In the genomic region with DNA sequence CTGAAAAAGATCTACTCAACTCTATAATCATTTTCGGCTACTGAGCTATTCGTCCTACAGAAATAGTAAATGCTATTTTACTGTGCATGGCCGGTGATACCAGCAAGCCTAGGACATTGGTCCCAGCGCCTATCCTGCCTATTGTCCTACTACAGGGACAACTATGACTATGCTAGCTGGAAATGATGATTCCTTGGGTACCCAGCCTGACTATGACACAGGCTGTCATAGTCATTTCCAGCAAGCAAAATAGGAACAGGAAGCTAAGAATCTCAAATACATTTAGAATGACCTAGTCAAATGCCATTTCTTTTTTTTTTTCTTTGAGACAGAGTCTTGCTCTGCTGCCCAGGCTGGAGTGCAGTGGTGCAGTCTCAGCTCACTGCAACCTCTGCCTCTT, we compare ENCODE assay signal across 27 cellular contexts.
"Had no signal": no experiment of that assay in that cellular context is flagged by ENCODE, and none has a peak within 500 bp of the region (broad histone marks: within the 10 kb centered on the region; RNA-seq: fewer than 3 reads in every experiment).

No MANE protein-coding gene starts in this region.

- H3K27me3 ChIP-seq: adrenal gland, breast epithelium had no signal

- H3K36me3 ChIP-seq: adrenal gland, breast epithelium had no signal

- H3K4me2 ChIP-seq: PC-9 had no signal

- ATAC-seq: activated CD8-positive, alpha-beta T cell treated with anti-CD3 and anti-CD28 coated beads, Interleukin-2, amount 10 ng/mL, durations not matched to agents 7 days and 5 days; K562; T-helper 17 cell; WTC11 had no signal

- H3K9me3 ChIP-seq: adrenal gland, breast epithelium had no signal

- DNase-seq: activated CD4-positive, alpha-beta T cell treated with anti-CD3 and anti-CD28 coated beads for 48 hours; activated CD4-positive, alpha-beta T cell treated with anti-CD3 and anti-CD28 coated beads, Interleukin-2, amount 50 U/mL, for 4 hours; activated CD4-positive, CD25-positive, alpha-beta regulatory T cell treated with anti-CD3 and anti-CD28 coated beads, Interleukin-2, amount 50 U/mL, for 72 hours; activated CD8-positive, alpha-beta memory T cell treated with anti-CD3 and anti-CD28 coated beads, Interleukin-2, amount 50 U/mL, for 48 hours; activated CD8-positive, alpha-beta T cell treated with anti-CD3 and anti-CD28 coated beads, Interleukin-2, amount 10 ng/mL, durations not matched to agents 7 days and 5 days; activated naive CD4-positive, alpha-beta T cell treated with anti-CD3 and anti-CD28 coated beads, Interleukin-2, amount 50 U/mL, for 16 hours; activated naive CD8-positive, alpha-beta T cell treated with anti-CD3 and anti-CD28 coated beads, Interleukin-2, amount 10 ng/mL, durations not matched to agents 7 days and 5 days; activated T-cell treated with anti-CD3 and anti-CD28 coated beads, Interleukin-2, amount 50 U/mL, for 1 hour; aorta; central memory CD4-positive, alpha-beta T cell; Karpas-422; NCI-H1048; NCI-H146; NCI-H187 treated with DMSO at 0.1 percent for 48 hours; NCI-H2171 treated with DMSO at 0.1 percent for 48 hours; NCI-H345; NCI-H510A; NCI-H526 treated with DMSO at 0.1 percent for 48 hours; NK-92 treated with Interleukin-12 subunit alpha and Interleukin-12 subunit beta, amount 100 ng/mL, for 24 hours; PC-9; SHP77 treated with DMSO at 0.1 percent for 48 hours; T-helper 17 cell; T-helper 9 cell had no signal

- H3K4me3 ChIP-seq: adrenal gland, breast epithelium, K562, PC-9 had no signal

- H3K4me1 ChIP-seq: breast epithelium had no signal

- FAIRE-seq: K562 had no signal

- H3K27ac ChIP-seq: adrenal gland, breast epithelium, PC-9 had no signal

- H2AFZ ChIP-seq: PC-9 had no signal
